ENCODE assay signal across 28 cellular contexts in genomic region chr1:244041475-244042100, GRCh38.
"Had no signal": no experiment of that assay in that cellular context is flagged by ENCODE, and none has a peak within 500 bp of the region (broad histone marks: within the 10 kb centered on the region; RNA-seq: fewer than 3 reads in every experiment).

No MANE protein-coding gene starts in this region.

- H3K4me2 ChIP-seq: KMS-11 had no signal

- H3K27ac ChIP-seq: adrenal gland, KMS-11 had no signal

- H3K36me3 ChIP-seq: adrenal gland had no signal

- ATAC-seq: activated CD4-positive, alpha-beta T cell treated with anti-CD3 and anti-CD28 coated beads for 36 hours; activated T-helper 17 cell treated with anti-CD3 and anti-CD28 coated beads, Interleukin-2, amount 50 U/mL, for 72 hours; T-cell had no signal

- DNase-seq: activated CD4-positive, alpha-beta memory T cell treated with anti-CD3 and anti-CD28 coated beads, Interleukin-2, amount 10 ng/mL, durations not matched to agents 7 days and 5 days; activated CD4-positive, alpha-beta T cell treated with anti-CD3 and anti-CD28 coated beads for 36 hours; activated CD4-positive, alpha-beta T cell treated with anti-CD3 and anti-CD28 coated beads, Interleukin-2, amount 50 U/mL, for 1 hour; activated gamma-delta T cell; activated naive CD4-positive, alpha-beta T cell treated with anti-CD3 and anti-CD28 coated beads, Interleukin-2, amount 10 ng/mL, durations not matched to agents 7 days and 5 days; activated naive CD8-positive, alpha-beta T cell treated with anti-CD3 and anti-CD28 coated beads for 36 hours; activated T-cell treated with anti-CD3 and anti-CD28 coated beads for 4 hours; activated T-cell treated with anti-CD3 and anti-CD28 coated beads, Interleukin-2, amount 50 U/mL, for 48 hours; adrenal gland; anterior cingulate cortex; central memory CD4-positive, alpha-beta T cell; NCI-H1092; NCI-H1417; NCI-H1694; NCI-H2029; NCI-H2107; NCI-H2171 treated with DMSO at 0.1 percent for 48 hours; NCI-H226; NCI-H510A treated with DMSO at 0.1 percent for 48 hours; NCI-H69; NK-92 treated with Interleukin-12 subunit alpha and Interleukin-12 subunit beta, amount 100 ng/mL, for 24 hours; OCI-M1; SIG-M5; T-cell; T-helper 2 cell; T1000 had no signal

- H3K27me3 ChIP-seq: adrenal gland had no signal

- H3K9me3 ChIP-seq: adrenal gland had no signal

- H3K4me3 ChIP-seq: adrenal gland had no signal

- H3K9ac ChIP-seq: KMS-11 had no signal
